ENCODE assay signal across 20 cellular contexts in the genomic region with DNA sequence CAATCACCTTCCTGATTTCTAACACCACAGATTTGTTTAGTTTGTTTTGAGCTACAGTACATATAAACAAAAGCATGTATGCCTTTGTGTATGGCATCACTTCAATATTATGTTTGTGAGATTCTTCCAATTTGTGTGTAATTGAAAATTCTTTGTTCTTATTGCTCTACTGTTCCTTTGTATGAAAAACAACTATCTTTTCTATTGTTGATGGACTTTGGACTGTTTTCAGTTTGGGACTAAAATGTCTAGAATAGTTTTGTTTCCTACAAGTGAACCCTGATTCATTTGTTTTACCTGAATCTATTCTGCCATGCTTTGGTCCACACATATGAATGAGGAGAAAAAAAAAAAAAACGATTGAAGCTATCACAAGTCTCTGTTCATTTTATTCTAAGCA.
"Had no signal": no experiment of that assay in that cellular context is flagged by ENCODE, and none has a peak within 500 bp of the region (broad histone marks: within the 10 kb centered on the region; RNA-seq: fewer than 3 reads in every experiment).

No MANE protein-coding gene starts in this region.

- DNase-seq: effector CD4-positive, alpha-beta T cell; foreskin melanocyte; head of caudate nucleus; kidney; left cardiac atrium; left ventricle myocardium inferior; mesendoderm; naive B cell; nucleus accumbens; ovary; small intestine; stimulated activated CD4-positive, alpha-beta T cell treated with anti-CD3 and anti-CD28 coated beads, Interleukin-2, amount 100 ng/mL, for 48 hours; stimulated activated naive CD4-positive, alpha-beta T cell treated with Interleukin-2 at 50 U/mL for 16 hours; thyroid gland; upper lobe of left lung; uterus had no signal

- FAIRE-seq: kidney, small intestine had no signal

- H3K27ac ChIP-seq: hepatocyte, left ventricle myocardium inferior, ovary, suprapubic skin, thyroid gland, upper lobe of left lung had no signal

- H3K9me3 ChIP-seq: left ventricle myocardium inferior, ovary, right atrium auricular region, suprapubic skin, thyroid gland, upper lobe of left lung, uterus had no signal

- H3K4me1 ChIP-seq: uterus had no signal

- H3K36me3 ChIP-seq: left ventricle myocardium inferior, ovary, right atrium auricular region, suprapubic skin, thyroid gland, upper lobe of left lung, uterus had no signal

- H3K79me2 ChIP-seq: hepatocyte had no signal

- H3K27me3 ChIP-seq: hepatocyte, ovary, right atrium auricular region had no signal

- H3K27ac Mint-ChIP-seq: naive B cell had no signal

- H3K4me3 ChIP-seq: lung, ovary, suprapubic skin, uterus had no signal
